ENCODE assay signal across 8 cellular contexts in the genomic region with DNA sequence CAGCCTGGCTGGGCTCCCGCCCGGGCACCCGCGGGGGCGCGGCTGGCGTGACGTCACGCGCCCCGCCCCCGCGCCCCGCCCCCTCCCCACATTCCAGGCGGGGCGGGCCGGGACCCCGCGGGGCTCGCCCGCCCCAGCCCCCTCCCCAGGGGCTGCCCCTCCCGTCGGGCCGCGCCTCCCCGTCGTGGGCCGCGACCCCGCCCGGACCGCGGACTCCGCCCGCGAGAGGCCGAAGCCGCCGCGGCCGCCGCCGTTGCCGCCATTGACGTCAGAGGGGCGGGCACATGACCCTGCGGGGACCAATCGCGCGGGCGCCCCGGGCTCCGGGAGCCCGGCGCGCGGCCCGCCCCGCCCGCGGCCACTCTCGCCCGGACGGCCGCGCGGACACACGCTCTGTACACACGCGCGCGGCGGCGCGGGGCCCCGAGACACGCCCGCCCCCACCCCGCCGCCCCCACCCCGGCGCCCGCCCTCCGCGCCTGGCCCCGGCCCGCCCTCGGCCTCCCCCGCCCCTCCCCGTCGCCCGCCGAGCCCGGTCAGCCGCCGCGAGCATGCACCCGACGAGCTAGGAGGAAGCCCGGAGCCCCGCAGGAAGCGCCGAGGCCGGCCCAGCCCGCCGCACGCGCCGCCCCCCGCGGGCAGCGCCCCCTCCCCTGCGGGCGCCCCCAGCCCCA. TPM values are rescaled to one million over a fixed set of nuclear protein-coding genes. Genes with fewer than 3 reads are reported as not detected.
DNase-seq lines count a peak whose midpoint lies in the region; ATAC-seq and TF ChIP-seq lines count a peak whose summit lies in the region.

Gene CMIP (plus strand): TSS at position 361 of the 674 bp plus-strand sequence.

- ATAC-seq in GM21526 (IDR thresholded peaks at IDR 0.05; ENCODE audit: low FRiP score, unreplicated experiment) (peak; percentile 73), thoracic aorta (ENCODE audit: insufficient number of reproducible peaks, low FRiP score, low read depth) (peak; percentile 51)

- peaks cover 39% of the 10 kb centered on the region for H3K27me3 ChIP-seq in DOHH2 (ENCODE audit: control insufficient read depth, low read length)
- H3K27me3 ChIP-seq in SU-DHL-6 (ENCODE audit: low read length): no peaks in the 10 kb centered on the region
- H3K27me3 ChIP-seq in thoracic aorta (replicated peaks; ENCODE audit: insufficient read depth): no peaks in the 10 kb centered on the region

- no peaks in the 10 kb centered on the region for H3K9me3 ChIP-seq in DOHH2 (ENCODE audit: control insufficient read depth, insufficient read depth, low read length)
- no peaks in the 10 kb centered on the region for H3K9me3 ChIP-seq in SU-DHL-6 (ENCODE audit: insufficient read depth, low read length)
- no peaks in the 10 kb centered on the region for H3K9me3 ChIP-seq in thoracic aorta

- H3K9me2 ChIP-seq in DOHH2 (replicated peaks; ENCODE audit: control insufficient read depth, low read length) (no peaks in the 10 kb centered on the region), SU-DHL-6 (replicated peaks; ENCODE audit: insufficient read depth, low read length) (no peaks in the 10 kb centered on the region)

- peaks cover 20% of the 10 kb centered on the region for H3K4me1 ChIP-seq in DOHH2 (ENCODE audit: control insufficient read depth, low read length)
- H3K4me1 ChIP-seq in thoracic aorta (ENCODE audit: control insufficient read depth in 1 of 2, low read depth in 2 of 2): peaks cover 8 to 13% of the 10 kb centered on the region in 2 donors

- H3F3A ChIP-seq in DOHH2 (ENCODE audit: control insufficient read depth, insufficient read depth): no peaks in the 10 kb centered on the region
- H3F3A ChIP-seq in SU-DHL-6 (ENCODE audit: insufficient read depth): 0 out of 2 replicates have a peak, but pooled peaks cover 7% of the 10 kb centered on the region

- H3K4me2 ChIP-seq in DOHH2 (ENCODE audit: low read length) (peak within 1 kb of the TSS; percentile 94), SU-DHL-6 (ENCODE audit: low read depth, low read length, poor library complexity, severe bottlenecking) (peak within 1 kb of the TSS; percentile 95)

- H3K4me1 Mint-ChIP-seq in IgD-negative memory B cell (peaks cover 19 to 33% (median 29%) of the 10 kb centered on the region in 3 donors), glutamatergic neuron (ENCODE audit: low read depth, unreplicated experiment) (peaks cover 35% of the 10 kb centered on the region), osteocyte (ENCODE audit: unreplicated experiment) (peaks cover 32% of the 10 kb centered on the region)
- H3K4me1 Mint-ChIP-seq in activated naive CD8-positive, alpha-beta T cell treated with anti-CD3 and anti-CD28 coated beads for 36 hours: peaks cover 37% of the 10 kb centered on the region

- peaks cover 1% of the 10 kb centered on the region for H3K27me3 Mint-ChIP-seq in IgD-negative memory B cell
- no peaks in the 10 kb centered on the region for H3K27me3 Mint-ChIP-seq in activated naive CD8-positive, alpha-beta T cell treated with anti-CD3 and anti-CD28 coated beads for 36 hours
- peaks cover 23% of the 10 kb centered on the region for H3K27me3 Mint-ChIP-seq in glutamatergic neuron (ENCODE audit: unreplicated experiment)
- H3K27me3 Mint-ChIP-seq in osteocyte (ENCODE audit: unreplicated experiment): no peaks in the 10 kb centered on the region

- H3K4me3 ChIP-seq in DOHH2 (ENCODE audit: low read length) (peak within 1 kb of the TSS; percentile 84), SU-DHL-6 (ENCODE audit: insufficient read depth, low read length, poor library complexity, severe bottlenecking) (peak within 1 kb of the TSS; percentile 79), thoracic aorta (peak within 1 kb of the TSS; percentile 74)

- no peak for TF ChIP-seq CTCF in DOHH2 (IDR thresholded peaks at IDR 0.05; ENCODE audit: low read depth, low read length, poor library complexity, severe bottlenecking)
- no peak for TF ChIP-seq CTCF in SU-DHL-6 (IDR thresholded peaks at IDR 0.05; ENCODE audit: insufficient read depth, low read length, poor library complexity, severe bottlenecking)
- TF ChIP-seq CTCF in glutamatergic neuron (IDR thresholded peaks at IDR 0.05; ENCODE audit: partially characterized antibody, unreplicated experiment): no peak
- TF ChIP-seq CTCF in osteocyte (IDR thresholded peaks at IDR 0.05): no peak
- TF ChIP-seq CTCF in thoracic aorta (IDR thresholded peaks at IDR 0.05): no peak

- H3K27ac ChIP-seq in DOHH2 (ENCODE audit: low read depth, low read length) (no peak within 1 kb of the TSS; the same call in 1 of the 2 replicates), SU-DHL-6 (ENCODE audit: low read depth, low read length) (peak within 1 kb of the TSS; percentile 44), thoracic aorta (peak within 1 kb of the TSS in 1 of 2 donors; percentile 39)

- H3K79me2 ChIP-seq in DOHH2 (ENCODE audit: control insufficient read depth, low read length): peaks cover 46% of the 10 kb centered on the region
- peaks cover 45% of the 10 kb centered on the region for H3K79me2 ChIP-seq in SU-DHL-6 (ENCODE audit: insufficient read depth, low read length)

- H3K36me3 Mint-ChIP-seq in IgD-negative memory B cell (no peaks in the 10 kb centered on the region), glutamatergic neuron (ENCODE audit: unreplicated experiment) (no peaks in the 10 kb centered on the region), osteocyte (ENCODE audit: unreplicated experiment) (no peaks in the 10 kb centered on the region)
- H3K36me3 Mint-ChIP-seq in activated naive CD8-positive, alpha-beta T cell treated with anti-CD3 and anti-CD28 coated beads for 36 hours: peaks cover 5% of the 10 kb centered on the region

- H3K36me3 ChIP-seq in DOHH2 (ENCODE audit: control insufficient read depth, low read length) (peaks cover 9% of the 10 kb centered on the region), SU-DHL-6 (ENCODE audit: low read length) (no peaks in the 10 kb centered on the region), thoracic aorta (no peaks in the 10 kb centered on the region)

- H3K9ac ChIP-seq in SU-DHL-6 (ENCODE audit: low read length): peak within 1 kb of the TSS; percentile 74

- no peaks in the 10 kb centered on the region for H3K9me3 Mint-ChIP-seq in IgD-negative memory B cell
- no peaks in the 10 kb centered on the region for H3K9me3 Mint-ChIP-seq in activated naive CD8-positive, alpha-beta T cell treated with anti-CD3 and anti-CD28 coated beads for 36 hours
- peaks cover 13% of the 10 kb centered on the region for H3K9me3 Mint-ChIP-seq in glutamatergic neuron (ENCODE audit: unreplicated experiment)
- H3K9me3 Mint-ChIP-seq in osteocyte (ENCODE audit: unreplicated experiment): no peaks in the 10 kb centered on the region

- no peak within 1 kb of the TSS for H2AFZ ChIP-seq in SU-DHL-6 (ENCODE audit: low read depth, low read length, severe bottlenecking)

- peak within 1 kb of the TSS; percentile 95 to 96 (median 96) for H3K27ac Mint-ChIP-seq in IgD-negative memory B cell
- H3K27ac Mint-ChIP-seq in activated naive CD8-positive, alpha-beta T cell treated with anti-CD3 and anti-CD28 coated beads for 36 hours: peak within 1 kb of the TSS; percentile 75
- peak within 1 kb of the TSS; percentile 98 for H3K27ac Mint-ChIP-seq in glutamatergic neuron (ENCODE audit: unreplicated experiment)
- peak within 1 kb of the TSS; percentile 76 for H3K27ac Mint-ChIP-seq in osteocyte (ENCODE audit: unreplicated experiment)

- H3K4me3 Mint-ChIP-seq in IgD-negative memory B cell (peak within 1 kb of the TSS; percentile 83 to 99 (median 95)), glutamatergic neuron (ENCODE audit: unreplicated experiment) (peak within 1 kb of the TSS; percentile 98), osteocyte (ENCODE audit: unreplicated experiment) (peak within 1 kb of the TSS; percentile 83)
- H3K4me3 Mint-ChIP-seq in activated naive CD8-positive, alpha-beta T cell treated with anti-CD3 and anti-CD28 coated beads for 36 hours: peak within 1 kb of the TSS; percentile 90

- peaks cover 9% of the 10 kb centered on the region; the same call in 1 of the 2 replicates for H4K20me1 ChIP-seq in DOHH2 (ENCODE audit: control insufficient read depth, insufficient read depth, low read depth, low read length)
- no peaks in the 10 kb centered on the region for H4K20me1 ChIP-seq in SU-DHL-6 (ENCODE audit: low read depth, low read length)

- peak; percentile 85 for DNase-seq in activated naive CD8-positive, alpha-beta T cell treated with anti-CD3 and anti-CD28 coated beads for 36 hours
- peak; percentile 92 for DNase-seq in glutamatergic neuron
- peak; percentile 94 for DNase-seq in osteocyte (ENCODE audit: extremely low spot score, unreplicated experiment)
- DNase-seq in thoracic aorta (ENCODE audit: low spot score): no peak

RNA-seq across cellular contexts. Expression of gene CMIP, which starts in this region (rescaled TPM):
- polyA plus RNA-seq in IgD-negative memory B cell: 1.4 TPM
- 10 to 100 TPM; 28.1 to 29.7 TPM for total RNA-seq in activated naive CD8-positive, alpha-beta T cell treated with anti-CD3 and anti-CD28 coated beads for 36 hours
- 163 TPM for total RNA-seq in glutamatergic neuron (ENCODE audit: unreplicated experiment)
- total RNA-seq in osteocyte: 29.8 and 38.0 TPM in 2 replicates
- 10 to 100 TPM; 20.8 to 46.8 TPM for total RNA-seq in thoracic aorta
